ENCODE assay signal across 7 cellular contexts in genomic region chr13:52968074-52968700, GRCh38.
DNase-seq lines count a peak whose midpoint lies in the region; ATAC-seq and TF ChIP-seq lines count a peak whose summit lies in the region.

No MANE protein-coding gene starts in this region.

- H3K4me3 ChIP-seq in GM12875 (ENCODE audit: low read depth, low read length) (no peak overlapping the region), SK-N-MC (no peak overlapping the region), heart right ventricle (no peak overlapping the region)

- no peak overlapping the region for H3K27ac Mint-ChIP-seq in activated naive CD8-positive, alpha-beta T cell treated with anti-CD3 and anti-CD28 coated beads for 36 hours

- TF ChIP-seq CTCF in GM12875 (IDR thresholded peaks at IDR 0.05; ENCODE audit: borderline replicate concordance, insufficient read depth, low read depth, low read length), result peak; percentile 97
- peak; percentile 65 to 96 (median 91) for TF ChIP-seq CTCF in heart right ventricle (IDR thresholded peaks at IDR 0.05)

- 19 to 20% methylated on average over 13 of the region's 13 CpGs for WGBS in heart right ventricle, 2 donors

- H3K36me3 ChIP-seq in SK-N-MC (ENCODE audit: insufficient read depth, low read length), result no peaks in the 10 kb centered on the region
- no peaks in the 10 kb centered on the region for H3K36me3 ChIP-seq in heart right ventricle

- no peak overlapping the region for H3K4me3 Mint-ChIP-seq in activated naive CD8-positive, alpha-beta T cell treated with anti-CD3 and anti-CD28 coated beads for 36 hours

- H3K27ac ChIP-seq in SK-N-MC (no peak overlapping the region), heart right ventricle (no peak overlapping the region)

- intact Hi-C loops in heart right ventricle (cut with DNase I), result loop anchor here in 7 of 10 donors (5.0 to 10.0 kb wide), 7 partner anchors 71 to 363 kb away; no protein-coding TSS in a partner anchor

- no peaks in the 10 kb centered on the region for H3K9me3 Mint-ChIP-seq in activated naive CD8-positive, alpha-beta T cell treated with anti-CD3 and anti-CD28 coated beads for 36 hours

- H3K27me3 ChIP-seq in heart right ventricle, result peaks cover 0 to 31% (median 7%) of the 10 kb centered on the region in 7 donors

- H3K27me3 Mint-ChIP-seq in activated naive CD8-positive, alpha-beta T cell treated with anti-CD3 and anti-CD28 coated beads for 36 hours, result peaks cover 9% of the 10 kb centered on the region

- ATAC-seq in HG02642 (IDR thresholded peaks at IDR 0.05; ENCODE audit: poor library complexity, unreplicated experiment) (peak; percentile 100), heart right ventricle (peak in 7 of 8 donors; percentile 71 to 86 (median 82))

- H3K36me3 Mint-ChIP-seq in activated naive CD8-positive, alpha-beta T cell treated with anti-CD3 and anti-CD28 coated beads for 36 hours, result no peaks in the 10 kb centered on the region

- H3K9me3 ChIP-seq in SK-N-MC (ENCODE audit: low read depth, low read length) (no peaks in the 10 kb centered on the region), heart right ventricle (no peaks in the 10 kb centered on the region)

- H3K4me1 ChIP-seq in heart right ventricle, result no peaks in the 10 kb centered on the region

- no peaks in the 10 kb centered on the region for H3K4me1 Mint-ChIP-seq in activated naive CD8-positive, alpha-beta T cell treated with anti-CD3 and anti-CD28 coated beads for 36 hours

- H3K9ac ChIP-seq in SK-N-MC (ENCODE audit: insufficient read length), result no peak overlapping the region

- DNase-seq in NCI-H1092 (lab: John Stamatoyannopoulos, UW) (peak; percentile 72), SK-N-MC (ENCODE audit: low read depth, low spot score) (peak; percentile 30), heart right ventricle (peak; percentile 63 to 64), retina (peak; percentile 68)
- DNase-seq in activated naive CD8-positive, alpha-beta T cell treated with anti-CD3 and anti-CD28 coated beads for 36 hours, result peak; percentile 41
